In the genomic region with DNA sequence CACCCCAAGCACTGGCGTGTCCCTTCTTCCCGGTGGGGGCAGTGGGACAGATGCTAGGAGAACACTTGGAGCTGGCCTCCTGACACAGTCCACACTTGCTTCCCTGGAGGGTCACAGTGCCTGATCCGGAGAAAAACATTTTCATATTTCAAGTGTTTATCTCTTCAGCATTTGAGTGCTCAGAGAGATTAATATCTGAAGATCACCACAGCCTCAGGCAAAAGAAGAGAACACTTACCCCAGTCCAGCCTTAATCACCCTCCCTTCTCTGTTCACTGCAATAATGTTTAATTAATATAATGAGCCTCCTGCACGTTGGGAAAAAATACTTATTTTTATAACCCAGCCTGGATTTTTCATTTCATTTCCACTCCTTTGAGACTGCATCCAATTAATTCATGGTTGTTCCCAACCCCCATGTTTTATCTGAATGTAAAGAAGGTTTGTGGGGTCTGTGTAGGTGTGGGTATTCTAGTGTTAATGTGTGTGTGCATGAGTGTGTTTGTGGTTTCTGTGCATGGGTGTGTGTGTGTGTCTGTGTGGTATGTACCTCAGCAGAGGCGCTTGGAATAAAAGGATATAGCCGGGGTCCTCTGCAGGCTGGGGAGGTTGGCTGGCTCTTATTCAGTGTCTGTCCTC, we compare ENCODE assay signal across 12 cellular contexts.
DNase-seq lines count a peak whose midpoint lies in the region; TF ChIP-seq lines count a peak whose summit lies in the region.
"Had no signal": no experiment of that assay in that cellular context is flagged by ENCODE, and none has a peak within 500 bp of the region (broad histone marks: within the 10 kb centered on the region; RNA-seq: fewer than 3 reads in every experiment).

No MANE protein-coding gene starts in this region.

- H3K27me3 ChIP-seq in fibroblast of lung (ENCODE audit: control insufficient read depth, insufficient read depth, low read length) (no peaks in the 10 kb centered on the region), smooth muscle cell (ENCODE audit: low read depth) (no peaks in the 10 kb centered on the region)
- H3K27me3 ChIP-seq: neural progenitor cell had no signal

- H3K36me3 ChIP-seq in fibroblast of lung (ENCODE audit: control insufficient read depth, insufficient read depth, low read length): no peaks in the 10 kb centered on the region
- H3K36me3 ChIP-seq in smooth muscle cell (ENCODE audit: low read depth): no peaks in the 10 kb centered on the region
- H3K36me3 ChIP-seq: neural progenitor cell had no signal

- H3K4me2 ChIP-seq in fibroblast of lung (ENCODE audit: extremely low read depth, insufficient read depth, low read length) (peak overlapping the region; percentile 28), smooth muscle cell (peak overlapping the region; percentile 22)
- H3K4me2 ChIP-seq: neural progenitor cell had no signal

- H3K4me3 ChIP-seq in fibroblast of lung (replicated peaks in 1 of 4; ENCODE audit: control extremely low read depth in 1 of 4, insufficient read depth in 1 of 4, low read depth in 3 of 4, low read length in 4 of 4) (no peak overlapping the region), smooth muscle cell (no peak overlapping the region)
- H3K4me3 ChIP-seq: neural progenitor cell, skin epidermis had no signal

- H4K20me1 ChIP-seq in fibroblast of lung (ENCODE audit: control insufficient read depth, extremely low read depth, insufficient read depth, low read length) (no peaks in the 10 kb centered on the region), smooth muscle cell (ENCODE audit: low read depth) (no peaks in the 10 kb centered on the region)

- H3K9ac ChIP-seq in fibroblast of lung (ENCODE audit: insufficient read depth, low read length) (no peak overlapping the region), smooth muscle cell (ENCODE audit: low read depth) (no peak overlapping the region)
- H3K9ac ChIP-seq: neural progenitor cell had no signal

- TF ChIP-seq CTCF in fibroblast of lung (conservative IDR thresholded peaks at IDR 0.05 in 1 of 2, IDR thresholded peaks at IDR 0.05 in 1 of 2; ENCODE audit: low read depth in 1 of 2, low read length in 2 of 2) (no peak), smooth muscle cell (IDR thresholded peaks at IDR 0.05; ENCODE audit: borderline replicate concordance, insufficient read depth, poor library complexity, severe bottlenecking) (no peak)

- H3K9me3 ChIP-seq in fibroblast of lung (ENCODE audit: control insufficient read depth, insufficient read depth, low read depth, low read length): no peaks in the 10 kb centered on the region
- no peaks in the 10 kb centered on the region for H3K9me3 ChIP-seq in smooth muscle cell (replicated peaks; ENCODE audit: low read depth)

- no peaks in the 10 kb centered on the region for H3F3A ChIP-seq in smooth muscle cell (ENCODE audit: low read depth)

- no peak overlapping the region for H2AFZ ChIP-seq in fibroblast of lung (ENCODE audit: low read length)
- no peak overlapping the region for H2AFZ ChIP-seq in smooth muscle cell (ENCODE audit: low read depth)
- H2AFZ ChIP-seq: neural progenitor cell had no signal

- H3K27ac ChIP-seq in fibroblast of lung (ENCODE audit: insufficient read depth, low read length) (no peak overlapping the region), smooth muscle cell (ENCODE audit: low read depth) (peak overlapping the region; percentile 18)
- H3K27ac ChIP-seq: neural progenitor cell had no signal

- H3K79me2 ChIP-seq in fibroblast of lung (ENCODE audit: control insufficient read depth, insufficient read depth, low read length) (no peaks in the 10 kb centered on the region), smooth muscle cell (ENCODE audit: low read depth) (no peaks in the 10 kb centered on the region)

- H3K4me1 ChIP-seq in fibroblast of lung (ENCODE audit: control insufficient read depth, extremely low read depth, insufficient read depth, low read length): peaks cover 15% of the 10 kb centered on the region
- no peaks in the 10 kb centered on the region for H3K4me1 ChIP-seq in smooth muscle cell (ENCODE audit: low read depth)

- DNase-seq in DMS79 (lab: John Stamatoyannopoulos, UW): peak; percentile 76
- DNase-seq in fibroblast of lung (ENCODE audit: low read depth in 2 of 2): no peak
- DNase-seq in smooth muscle cell (lab: John Stamatoyannopoulos, UW; ENCODE audit: unreplicated experiment): no peak
- no peak for DNase-seq in RKO (ENCODE audit: low spot score)
- DNase-seq in NOMO-1 treated with dmso at 0.1 percent for 144 hours (lab: John Stamatoyannopoulos, UW; ENCODE audit: unreplicated experiment): no peak
- DNase-seq in dermis blood vessel endothelial cell: no peak
- DNase-seq in activated naive CD4-positive, alpha-beta T cell treated with anti-CD3 and anti-CD28 coated beads, Interleukin-2, amount 50 U/mL, for 16 hours: no peak
- DNase-seq: cerebellar nuclear complex, NCI-H2227 treated with DMSO at 0.1 percent for 48 hours had no signal

- 81% methylated on average over 6 of the region's 6 CpGs for WGBS in smooth muscle cell (ENCODE audit: low lambda C conversion rate)

TF ChIP-seq in PFSK-1, 5 proteins besides CTCF, POLR2A, EP300 and RAD21:
- TF ChIP-seq TAF1 (IDR thresholded peaks at IDR 0.05; ENCODE audit: borderline replicate concordance, insufficient read depth, low read length) (peak; percentile 4; the same call in 1 of the 2 replicates), SIN3A (IDR thresholded peaks at IDR 0.05; ENCODE audit: borderline replicate concordance, insufficient read depth, low read length) (no peak), FOXP2 (optimal IDR thresholded peaks at IDR 0.05; ENCODE audit: borderline replicate concordance, extremely low read depth, extremely low read length, insufficient read depth) (no peak), POLR2AphosphoS5 (IDR thresholded peaks at IDR 0.05; ENCODE audit: low read depth, low read length) (no peak)
- TF ChIP-seq, protein P1, sequence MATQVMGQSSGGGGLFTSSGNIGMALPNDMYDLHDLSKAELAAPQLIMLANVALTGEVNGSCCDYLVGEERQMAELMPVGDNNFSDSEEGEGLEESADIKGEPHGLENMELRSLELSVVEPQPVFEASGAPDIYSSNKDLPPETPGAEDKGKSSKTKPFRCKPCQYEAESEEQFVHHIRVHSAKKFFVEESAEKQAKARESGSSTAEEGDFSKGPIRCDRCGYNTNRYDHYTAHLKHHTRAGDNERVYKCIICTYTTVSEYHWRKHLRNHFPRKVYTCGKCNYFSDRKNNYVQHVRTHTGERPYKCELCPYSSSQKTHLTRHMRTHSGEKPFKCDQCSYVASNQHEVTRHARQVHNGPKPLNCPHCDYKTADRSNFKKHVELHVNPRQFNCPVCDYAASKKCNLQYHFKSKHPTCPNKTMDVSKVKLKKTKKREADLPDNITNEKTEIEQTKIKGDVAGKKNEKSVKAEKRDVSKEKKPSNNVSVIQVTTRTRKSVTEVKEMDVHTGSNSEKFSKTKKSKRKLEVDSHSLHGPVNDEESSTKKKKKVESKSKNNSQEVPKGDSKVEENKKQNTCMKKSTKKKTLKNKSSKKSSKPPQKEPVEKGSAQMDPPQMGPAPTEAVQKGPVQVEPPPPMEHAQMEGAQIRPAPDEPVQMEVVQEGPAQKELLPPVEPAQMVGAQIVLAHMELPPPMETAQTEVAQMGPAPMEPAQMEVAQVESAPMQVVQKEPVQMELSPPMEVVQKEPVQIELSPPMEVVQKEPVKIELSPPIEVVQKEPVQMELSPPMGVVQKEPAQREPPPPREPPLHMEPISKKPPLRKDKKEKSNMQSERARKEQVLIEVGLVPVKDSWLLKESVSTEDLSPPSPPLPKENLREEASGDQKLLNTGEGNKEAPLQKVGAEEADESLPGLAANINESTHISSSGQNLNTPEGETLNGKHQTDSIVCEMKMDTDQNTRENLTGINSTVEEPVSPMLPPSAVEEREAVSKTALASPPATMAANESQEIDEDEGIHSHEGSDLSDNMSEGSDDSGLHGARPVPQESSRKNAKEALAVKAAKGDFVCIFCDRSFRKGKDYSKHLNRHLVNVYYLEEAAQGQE (IDR thresholded peaks at IDR 0.05; ENCODE audit: insufficient read depth in 1 of 2, low read depth in 2 of 2, low read length in 2 of 2): no peak
